In the genomic region with DNA sequence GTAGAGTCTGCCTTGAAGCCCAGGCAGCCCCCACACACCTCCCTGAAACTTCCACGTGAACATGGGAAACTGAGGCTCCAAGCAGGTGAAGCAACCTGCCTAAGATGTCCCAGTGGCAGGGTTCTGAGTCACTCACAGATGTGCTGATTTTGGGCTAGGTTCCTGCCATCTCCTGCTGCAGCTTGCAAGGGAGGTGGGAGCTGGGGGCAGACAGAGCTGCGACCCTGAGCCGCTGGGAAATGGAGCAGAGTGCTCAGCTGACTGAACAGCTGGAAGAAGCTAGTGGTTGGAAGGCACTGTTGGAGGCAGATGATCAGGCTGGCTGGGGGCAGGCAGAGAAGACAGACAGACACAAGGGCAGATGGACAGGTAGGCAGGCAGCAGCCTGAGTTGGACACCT, we compare ENCODE assay signal across 25 cellular contexts. TPM values are rescaled to one million over a fixed set of nuclear protein-coding genes. Genes with fewer than 3 reads are reported as not detected.
"Had no signal": no experiment of that assay in that cellular context is flagged by ENCODE, and none has a peak within 500 bp of the region (broad histone marks: within the 10 kb centered on the region; RNA-seq: fewer than 3 reads in every experiment).

No MANE protein-coding gene starts in this region.

- H3K4me3 ChIP-seq: ascending aorta, cardiac muscle cell, SJSA1 had no signal

- H3K27me3 ChIP-seq: ascending aorta, cardiac muscle cell, SJSA1 had no signal

- DNase-seq: activated CD4-positive, alpha-beta T cell treated with anti-CD3 and anti-CD28 coated beads, Interleukin-2, amount 10 ng/mL, durations not matched to agents 24 days and 14 days; activated CD4-positive, alpha-beta T cell treated with anti-CD3 and anti-CD28 coated beads, Interleukin-2, amount 50 U/mL, for 4 hours; activated CD8-positive, alpha-beta T cell treated with anti-CD3 and anti-CD28 coated beads for 36 hours; activated gamma-delta T cell; activated naive CD4-positive, alpha-beta T cell treated with Interleukin-2 at 50 U/mL for 16 hours; activated naive CD8-positive, alpha-beta T cell treated with anti-CD3 and anti-CD28 coated beads, Interleukin-2, amount 10 ng/mL, durations not matched to agents 7 days and 5 days; activated T-cell treated with anti-CD3 and anti-CD28 coated beads, Interleukin-2, amount 50 U/mL, for 1 hour; activated T-cell treated with anti-CD3 and anti-CD28 coated beads, Interleukin-2, amount 50 U/mL, for 72 hours; amygdala; Karpas-422; NCI-H1105; NCI-H1417 treated with DMSO at 0.1 percent for 48 hours; NCI-H1694; NCI-H1930; NCI-H2081 treated with DMSO at 0.1 percent for 48 hours; NCI-H510A; NCI-H526 treated with DMSO at 0.1 percent for 48 hours; SK-N-SH had no signal

- H3K9ac ChIP-seq: SK-N-SH had no signal

- H3K4me1 ChIP-seq: ascending aorta, SJSA1 had no signal

- H3K4me2 ChIP-seq: SK-N-SH had no signal

- H3K27ac ChIP-seq: ascending aorta, cardiac muscle cell, SJSA1 had no signal

- H3K36me3 ChIP-seq: ascending aorta, cardiac muscle cell, SJSA1 had no signal

- H3K9me3 ChIP-seq: ascending aorta, SJSA1, SK-N-SH had no signal

RNA-seq across cellular contexts. Expression of gene FATE1, which starts 3.6 kb away (rescaled TPM):
- total RNA-seq: activated CD4-positive, alpha-beta T cell treated with anti-CD3 and anti-CD28 coated beads, Interleukin-2, amount 10 ng/mL, durations not matched to agents 24 days and 14 days; activated CD8-positive, alpha-beta memory T cell treated with anti-CD3 and anti-CD28 coated beads for 36 hours; activated CD8-positive, alpha-beta T cell treated with anti-CD3 and anti-CD28 coated beads for 36 hours; activated naive CD8-positive, alpha-beta T cell treated with anti-CD3 and anti-CD28 coated beads, Interleukin-2, amount 10 ng/mL, durations not matched to agents 7 days and 5 days; activated T-cell treated with anti-CD3 and anti-CD28 coated beads, Interleukin-2, amount 50 U/mL, for 72 hours; activated T-helper 17 cell treated with anti-CD3 and anti-CD28 coated beads, Interleukin-2, amount 50 U/mL, for 72 hours; ascending aorta; MCF 10A; RPMI7951; SJSA1 had no signal

RNA-seq across cellular contexts. Expression of gene PRRG3, which starts 17.0 kb away (rescaled TPM):
- total RNA-seq: activated CD4-positive, alpha-beta T cell treated with anti-CD3 and anti-CD28 coated beads, Interleukin-2, amount 10 ng/mL, durations not matched to agents 24 days and 14 days; activated CD8-positive, alpha-beta memory T cell treated with anti-CD3 and anti-CD28 coated beads for 36 hours; activated CD8-positive, alpha-beta T cell treated with anti-CD3 and anti-CD28 coated beads for 36 hours; activated naive CD8-positive, alpha-beta T cell treated with anti-CD3 and anti-CD28 coated beads, Interleukin-2, amount 10 ng/mL, durations not matched to agents 7 days and 5 days; activated T-cell treated with anti-CD3 and anti-CD28 coated beads, Interleukin-2, amount 50 U/mL, for 72 hours; activated T-helper 17 cell treated with anti-CD3 and anti-CD28 coated beads, Interleukin-2, amount 50 U/mL, for 72 hours; ascending aorta; MCF 10A; RPMI7951; SJSA1 had no signal

RNA-seq across cellular contexts. Expression of gene CNGA2, which starts 22.3 kb away (rescaled TPM):
- total RNA-seq: activated CD4-positive, alpha-beta T cell treated with anti-CD3 and anti-CD28 coated beads, Interleukin-2, amount 10 ng/mL, durations not matched to agents 24 days and 14 days; activated CD8-positive, alpha-beta memory T cell treated with anti-CD3 and anti-CD28 coated beads for 36 hours; activated CD8-positive, alpha-beta T cell treated with anti-CD3 and anti-CD28 coated beads for 36 hours; activated naive CD8-positive, alpha-beta T cell treated with anti-CD3 and anti-CD28 coated beads, Interleukin-2, amount 10 ng/mL, durations not matched to agents 7 days and 5 days; activated T-cell treated with anti-CD3 and anti-CD28 coated beads, Interleukin-2, amount 50 U/mL, for 72 hours; activated T-helper 17 cell treated with anti-CD3 and anti-CD28 coated beads, Interleukin-2, amount 50 U/mL, for 72 hours; ascending aorta; cardiac muscle cell; MCF 10A; RPMI7951; SJSA1 had no signal
